In genomic region chr5:172669808-172670402, GRCh38 we compare ENCODE assay signal across 18 cellular contexts. TPM values are rescaled to one million over a fixed set of nuclear protein-coding genes. Genes with fewer than 3 reads are reported as not detected.
A peak's percentile ranks its signal among the peaks of the same experiment; 100 is the strongest.
DNase-seq lines count a peak whose midpoint lies in the region; ATAC-seq and TF ChIP-seq lines count a peak whose summit lies in the region.
"Had no signal": no experiment of that assay in that cellular context is flagged by ENCODE, and none has a peak within 500 bp of the region (broad histone marks: within the 10 kb centered on the region; RNA-seq: fewer than 3 reads in every experiment).

No MANE protein-coding gene starts in this region.

- no peaks in the 10 kb centered on the region; the same call in 2 of the 3 replicates for H3K36me3 Mint-ChIP-seq in GM23338 (ENCODE audit: low read depth)
- H3K36me3 Mint-ChIP-seq: CD4-positive, CD25-positive, alpha-beta regulatory T cell had no signal

- H3K4me3 ChIP-seq in GM23338 (no peak overlapping the region), gastroesophageal sphincter (no peak overlapping the region), retinal pigment epithelial cell (ENCODE audit: low read length) (no peak overlapping the region)
- H3K4me3 ChIP-seq: SJSA1 had no signal

- H3K27me3 Mint-ChIP-seq in GM23338 (ENCODE audit: insufficient read depth, low read depth, poor library complexity): peaks cover 6% of the 10 kb centered on the region

- 79% methylated on average over 17 of the region's 80 CpGs; no CpG with 5 or more reads in 1 of the 2 donors for WGBS in gastroesophageal sphincter (ENCODE audit: low coverage in 1 of 2), 2 donors

- TF ChIP-seq POLR2A in gastroesophageal sphincter (IDR thresholded peaks at IDR 0.05): no peak

- H2AFZ ChIP-seq in GM23338: no peak overlapping the region

- no peak overlapping the region for H3K4me2 ChIP-seq in GM23338

- H3K27ac ChIP-seq in GM23338 (ENCODE audit: low read depth) (no peak overlapping the region), RWPE1 (0 out of 2 replicates have a peak overlapping the region, but pooled peaks have one; percentile 13), gastroesophageal sphincter (peak overlapping the region in 3 of 4 donors; percentile 62 to 74 (median 71))
- H3K27ac ChIP-seq: SJSA1 had no signal

- no peaks in the 10 kb centered on the region for H3K9me3 ChIP-seq in gastroesophageal sphincter
- H3K9me3 ChIP-seq: Caco-2, SJSA1 had no signal

- TF ChIP-seq CTCF in GM23338 (conservative IDR thresholded peaks at IDR 0.05; ENCODE audit: low read depth in 2 of 2) (peak in 1 of 2 experiments; percentile 47; a peak in 3 of 4 replicates), RWPE1 (conservative IDR thresholded peaks at IDR 0.05; ENCODE audit: low read depth) (no peak), gastroesophageal sphincter (IDR thresholded peaks at IDR 0.05) (no peak), retinal pigment epithelial cell (conservative IDR thresholded peaks at IDR 0.05; ENCODE audit: low read depth, low read length) (peak; percentile 3)

- H3K27ac Mint-ChIP-seq in GM23338: no peak overlapping the region
- H3K27ac Mint-ChIP-seq: B cell; CD4-positive, CD25-positive, alpha-beta regulatory T cell; HFFc6 had no signal

- no peaks in the 10 kb centered on the region for H3K4me1 Mint-ChIP-seq in GM23338
- H3K4me1 Mint-ChIP-seq: B cell; CD4-positive, CD25-positive, alpha-beta regulatory T cell had no signal

- H3K36me3 ChIP-seq in GM23338 (ENCODE audit: insufficient read depth) (no peaks in the 10 kb centered on the region), gastroesophageal sphincter (peaks cover 0 to 47% of the 10 kb centered on the region in 2 donors)

- POLR2A ChIA-PET in RWPE1 (lab: Yijun Ruan, JAX; ENCODE audit: low non-redundant PET): no interaction called here

- no peaks in the 10 kb centered on the region; the same call in 1 of the 2 replicates for H4K20me1 ChIP-seq in GM23338 (replicated peaks; ENCODE audit: insufficient read depth)

- DNase-seq in GM23338 (ENCODE audit: low spot score): peak; percentile 32
- no peak for DNase-seq in RWPE1 (ENCODE audit: low spot score)
- DNase-seq in retinal pigment epithelial cell (ENCODE audit: low read depth): no peak
- DNase-seq in activated CD8-positive, alpha-beta memory T cell treated with anti-CD3 and anti-CD28 coated beads, Interleukin-2, amount 50 U/mL, for 4 hours: no peak
- DNase-seq in NCI-H446 treated with DMSO at 0.1 percent for 48 hours (lab: John Stamatoyannopoulos, UW): no peak
- no peak for DNase-seq in activated CD4-positive, CD25-positive, alpha-beta regulatory T cell (lab: John Stamatoyannopoulos, UW)
- DNase-seq: Caco-2; CD4-positive, CD25-positive, alpha-beta regulatory T cell; HFFc6; KG1; NCI-H1436; NCI-H2029; NCI-H2171; NCI-H748 treated with DMSO at 0.1 percent for 48 hours; RPMI8226 had no signal

- TF ChIP-seq EP300 in gastroesophageal sphincter (IDR thresholded peaks at IDR 0.05): no peak

- H3K4me3 Mint-ChIP-seq in GM23338: no peak overlapping the region
- H3K4me3 Mint-ChIP-seq: B cell; CD4-positive, CD25-positive, alpha-beta regulatory T cell; HFFc6 had no signal

- CTCF ChIA-PET in RWPE1 (lab: Yijun Ruan, JAX): interaction anchor here (0.7 kb wide), 1 partner anchor 618 kb away, joined by 3 read pairs; no protein-coding TSS in a partner anchor

- no peaks in the 10 kb centered on the region for H3F3A ChIP-seq in GM23338 (replicated peaks; ENCODE audit: low read depth)

- H3K79me2 ChIP-seq in GM23338 (replicated peaks; ENCODE audit: insufficient read depth): no peaks in the 10 kb centered on the region

- no peaks in the 10 kb centered on the region for H3K9me2 ChIP-seq in GM23338 (ENCODE audit: insufficient read depth)

- ATAC-seq in GM23338 (peak; percentile 49), gastroesophageal sphincter (no peak)

- no peaks in the 10 kb centered on the region for H3K9me3 Mint-ChIP-seq in GM23338
- H3K9me3 Mint-ChIP-seq: HFFc6 had no signal

- H3K27me3 ChIP-seq in GM23338 (ENCODE audit: insufficient read depth) (no peaks in the 10 kb centered on the region), gastroesophageal sphincter (no peaks in the 10 kb centered on the region)
- H3K27me3 ChIP-seq: SJSA1 had no signal

- no peaks in the 10 kb centered on the region for H3K4me1 ChIP-seq in GM23338 (ENCODE audit: insufficient read depth)
- H3K4me1 ChIP-seq in gastroesophageal sphincter: peaks cover 0 to 72% (median 20%) of the 10 kb centered on the region in 3 donors
- H3K4me1 ChIP-seq: Caco-2 had no signal

TF ChIP-seq in GM23338, 12 proteins besides CTCF, POLR2A, EP300 and RAD21:
- no peak for TF ChIP-seq STAT1 (IDR thresholded peaks at IDR 0.05; ENCODE audit: unreplicated experiment)
- TF ChIP-seq, protein P1, sequence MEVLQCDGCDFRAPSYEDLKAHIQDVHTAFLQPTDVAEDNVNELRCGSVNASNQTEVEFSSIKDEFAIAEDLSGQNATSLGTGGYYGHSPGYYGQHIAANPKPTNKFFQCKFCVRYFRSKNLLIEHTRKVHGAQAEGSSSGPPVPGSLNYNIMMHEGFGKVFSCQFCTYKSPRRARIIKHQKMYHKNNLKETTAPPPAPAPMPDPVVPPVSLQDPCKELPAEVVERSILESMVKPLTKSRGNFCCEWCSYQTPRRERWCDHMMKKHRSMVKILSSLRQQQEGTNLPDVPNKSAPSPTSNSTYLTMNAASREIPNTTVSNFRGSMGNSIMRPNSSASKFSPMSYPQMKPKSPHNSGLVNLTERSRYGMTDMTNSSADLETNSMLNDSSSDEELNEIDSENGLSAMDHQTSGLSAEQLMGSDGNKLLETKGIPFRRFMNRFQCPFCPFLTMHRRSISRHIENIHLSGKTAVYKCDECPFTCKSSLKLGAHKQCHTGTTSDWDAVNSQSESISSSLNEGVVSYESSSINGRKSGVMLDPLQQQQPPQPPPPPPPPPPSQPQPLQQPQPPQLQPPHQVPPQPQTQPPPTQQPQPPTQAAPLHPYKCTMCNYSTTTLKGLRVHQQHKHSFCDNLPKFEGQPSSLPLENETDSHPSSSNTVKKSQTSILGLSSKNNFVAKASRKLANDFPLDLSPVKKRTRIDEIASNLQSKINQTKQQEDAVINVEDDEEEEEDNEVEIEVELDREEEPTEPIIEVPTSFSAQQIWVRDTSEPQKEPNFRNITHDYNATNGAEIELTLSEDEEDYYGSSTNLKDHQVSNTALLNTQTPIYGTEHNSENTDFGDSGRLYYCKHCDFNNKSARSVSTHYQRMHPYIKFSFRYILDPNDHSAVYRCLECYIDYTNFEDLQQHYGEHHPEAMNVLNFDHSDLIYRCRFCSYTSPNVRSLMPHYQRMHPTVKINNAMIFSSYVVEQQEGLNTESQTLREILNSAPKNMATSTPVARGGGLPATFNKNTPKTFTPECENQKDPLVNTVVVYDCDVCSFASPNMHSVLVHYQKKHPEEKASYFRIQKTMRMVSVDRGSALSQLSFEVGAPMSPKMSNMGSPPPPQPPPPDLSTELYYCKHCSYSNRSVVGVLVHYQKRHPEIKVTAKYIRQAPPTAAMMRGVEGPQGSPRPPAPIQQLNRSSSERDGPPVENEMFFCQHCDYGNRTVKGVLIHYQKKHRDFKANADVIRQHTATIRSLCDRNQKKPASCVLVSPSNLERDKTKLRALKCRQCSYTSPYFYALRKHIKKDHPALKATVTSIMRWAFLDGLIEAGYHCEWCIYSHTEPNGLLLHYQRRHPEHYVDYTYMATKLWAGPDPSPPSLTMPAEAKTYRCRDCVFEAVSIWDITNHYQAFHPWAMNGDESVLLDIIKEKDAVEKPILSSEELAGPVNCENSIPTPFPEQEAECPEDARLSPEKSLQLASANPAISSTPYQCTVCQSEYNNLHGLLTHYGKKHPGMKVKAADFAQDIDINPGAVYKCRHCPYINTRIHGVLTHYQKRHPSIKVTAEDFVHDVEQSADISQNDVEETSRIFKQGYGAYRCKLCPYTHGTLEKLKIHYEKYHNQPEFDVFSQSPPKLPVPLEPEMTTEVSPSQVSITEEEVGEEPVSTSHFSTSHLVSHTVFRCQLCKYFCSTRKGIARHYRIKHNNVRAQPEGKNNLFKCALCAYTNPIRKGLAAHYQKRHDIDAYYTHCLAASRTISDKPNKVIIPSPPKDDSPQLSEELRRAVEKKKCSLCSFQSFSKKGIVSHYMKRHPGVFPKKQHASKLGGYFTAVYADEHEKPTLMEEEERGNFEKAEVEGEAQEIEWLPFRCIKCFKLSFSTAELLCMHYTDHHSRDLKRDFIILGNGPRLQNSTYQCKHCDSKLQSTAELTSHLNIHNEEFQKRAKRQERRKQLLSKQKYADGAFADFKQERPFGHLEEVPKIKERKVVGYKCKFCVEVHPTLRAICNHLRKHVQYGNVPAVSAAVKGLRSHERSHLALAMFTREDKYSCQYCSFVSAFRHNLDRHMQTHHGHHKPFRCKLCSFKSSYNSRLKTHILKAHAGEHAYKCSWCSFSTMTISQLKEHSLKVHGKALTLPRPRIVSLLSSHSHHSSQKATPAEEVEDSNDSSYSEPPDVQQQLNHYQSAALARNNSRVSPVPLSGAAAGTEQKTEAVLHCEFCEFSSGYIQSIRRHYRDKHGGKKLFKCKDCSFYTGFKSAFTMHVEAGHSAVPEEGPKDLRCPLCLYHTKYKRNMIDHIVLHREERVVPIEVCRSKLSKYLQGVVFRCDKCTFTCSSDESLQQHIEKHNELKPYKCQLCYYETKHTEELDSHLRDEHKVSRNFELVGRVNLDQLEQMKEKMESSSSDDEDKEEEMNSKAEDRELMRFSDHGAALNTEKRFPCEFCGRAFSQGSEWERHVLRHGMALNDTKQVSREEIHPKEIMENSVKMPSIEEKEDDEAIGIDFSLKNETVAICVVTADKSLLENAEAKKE (CRISPR knock-in tag; IDR thresholded peaks at IDR 0.05): no peak
- no peak for TF ChIP-seq ETS1 (IDR thresholded peaks at IDR 0.05)
TF ChIP-seq in GM23338: peak in this region for 0.

RNA-seq across cellular contexts. Expression of gene NEURL1B, which starts 28.8 kb away (rescaled TPM):
- 11.4 and 13.3 TPM in 2 replicates for total RNA-seq in GM23338 (2014; rRNA removed; shearing (Covaris generic))
- polyA plus RNA-seq in GM23338 (2016; fragmentation: Nextera tagmentation; extraction: Ambion mirVana): 1.9 and 2.1 TPM in 2 replicates
- total RNA-seq in gastroesophageal sphincter: 10 to 100 TPM; 21.7 to 59.9 (median 41.5) TPM
- polyA plus RNA-seq: CD4-positive, CD25-positive, alpha-beta regulatory T cell had no signal
